Comparison of ENCODE assay signal across 8 cellular contexts in genomic region chr1:42957880-42958487, GRCh38. TPM values are rescaled to one million over a fixed set of nuclear protein-coding genes. Genes with fewer than 3 reads are reported as not detected.
DNase-seq lines count a peak whose midpoint lies in the region; ATAC-seq, FAIRE-seq and TF ChIP-seq lines count a peak whose summit lies in the region.

No MANE protein-coding gene starts in this region.

- H3K36me3 Mint-ChIP-seq in CD14-positive monocyte (peaks cover 4 to 9% of the 10 kb centered on the region in 2 donors), neural progenitor cell (peaks cover 27% of the 10 kb centered on the region)
- peaks cover 61% of the 10 kb centered on the region for H3K36me3 Mint-ChIP-seq in activated T-helper 17 cell treated with anti-CD3 and anti-CD28 coated beads, Interleukin-2, amount 50 U/mL, for 72 hours (ENCODE audit: low read depth)

- H3K27me3 Mint-ChIP-seq in CD14-positive monocyte (ENCODE audit: low read depth in 3 of 3) (peaks cover 55 to 63% (median 58%) of the 10 kb centered on the region in 3 donors), neural progenitor cell (ENCODE audit: insufficient read depth, low read depth) (peaks cover 15% of the 10 kb centered on the region)
- H3K27me3 Mint-ChIP-seq in activated T-helper 17 cell treated with anti-CD3 and anti-CD28 coated beads, Interleukin-2, amount 50 U/mL, for 72 hours: no peaks in the 10 kb centered on the region

- peaks cover 56% of the 10 kb centered on the region for H4K20me1 ChIP-seq in neural progenitor cell (ENCODE audit: low read depth)

- peaks cover 20% of the 10 kb centered on the region for H3F3A ChIP-seq in neural progenitor cell (ENCODE audit: low read depth)

- FAIRE-seq in GM19239 (lab: Jason Lieb, UNC): no peak

- H3K27ac Mint-ChIP-seq in CD14-positive monocyte: peak overlapping the region in 1 of 7 donors; percentile 13
- H3K27ac Mint-ChIP-seq in activated T-helper 17 cell treated with anti-CD3 and anti-CD28 coated beads, Interleukin-2, amount 50 U/mL, for 72 hours: peak overlapping the region; percentile 92
- no peak overlapping the region for H3K27ac Mint-ChIP-seq in neural progenitor cell

- H3K9me3 Mint-ChIP-seq in CD14-positive monocyte: peaks cover 0 to 4% (median 2%) of the 10 kb centered on the region in 7 donors
- H3K9me3 Mint-ChIP-seq in activated T-helper 17 cell treated with anti-CD3 and anti-CD28 coated beads, Interleukin-2, amount 50 U/mL, for 72 hours: no peaks in the 10 kb centered on the region
- H3K9me3 Mint-ChIP-seq in neural progenitor cell: no peaks in the 10 kb centered on the region

- H3K36me3 ChIP-seq in neural progenitor cell: peaks cover 3% of the 10 kb centered on the region

- peak overlapping the region; percentile 84 for H3K27ac ChIP-seq in neural progenitor cell
- H3K27ac ChIP-seq in temporal lobe (ENCODE audit: low read depth, low read length): peak overlapping the region; percentile 78

- H3K4me2 ChIP-seq in neural progenitor cell: peak overlapping the region; percentile 100

- peak overlapping the region; percentile 86 for H3K4me3 ChIP-seq in fibroblast of the aortic adventitia (ENCODE audit: low read depth, low read length)
- H3K4me3 ChIP-seq in neural progenitor cell: peak overlapping the region; percentile 100

- peaks cover 26% of the 10 kb centered on the region for H3K4me1 Mint-ChIP-seq in CD14-positive monocyte
- H3K4me1 Mint-ChIP-seq in activated T-helper 17 cell treated with anti-CD3 and anti-CD28 coated beads, Interleukin-2, amount 50 U/mL, for 72 hours: peaks cover 24% of the 10 kb centered on the region
- peaks cover 69% of the 10 kb centered on the region for H3K4me1 Mint-ChIP-seq in neural progenitor cell

- no peaks in the 10 kb centered on the region for H3K27me3 ChIP-seq in neural progenitor cell

- no peaks in the 10 kb centered on the region for H3K9me3 ChIP-seq in neural progenitor cell (ENCODE audit: low read depth)

- H3K9ac ChIP-seq in neural progenitor cell: peak overlapping the region; percentile 82

- no peak overlapping the region for H2AFZ ChIP-seq in neural progenitor cell (replicated peaks)

- H3K4me3 Mint-ChIP-seq in CD14-positive monocyte (peak overlapping the region; percentile 76), neural progenitor cell (peak overlapping the region; percentile 98)
- H3K4me3 Mint-ChIP-seq in activated T-helper 17 cell treated with anti-CD3 and anti-CD28 coated beads, Interleukin-2, amount 50 U/mL, for 72 hours: peak overlapping the region; percentile 91

- ATAC-seq in HG03354 (IDR thresholded peaks at IDR 0.05; ENCODE audit: poor library complexity, severe bottlenecking, unreplicated experiment): peak; percentile 60
- ATAC-seq in activated T-helper 17 cell treated with anti-CD3 and anti-CD28 coated beads, Interleukin-2, amount 50 U/mL, for 72 hours (replicated peaks): peak; percentile 56

- TF ChIP-seq CTCF in CD14-positive monocyte (IDR thresholded peaks at IDR 0.05) (no peak), fibroblast of the aortic adventitia (IDR thresholded peaks at IDR 0.05; ENCODE audit: insufficient read depth, low read length) (no peak), neural progenitor cell (IDR thresholded peaks at IDR 0.05) (peak; percentile 4)

- intact Hi-C loops in CD14-positive monocyte (cut with micrococcal nuclease): loop anchor here (2.0 to 5.0 kb wide), 2 partner anchors 13 to 36 kb away; no protein-coding TSS in a partner anchor

- DNase-seq in CD14-positive monocyte (ENCODE audit: low spot score): no peak
- peak; percentile 57 for DNase-seq in GM19239 (ENCODE audit: insufficient read length, low spot score)
- peak; percentile 79 for DNase-seq in OCI-M1 (lab: John Stamatoyannopoulos, UW)
- DNase-seq in fibroblast of the aortic adventitia (ENCODE audit: low read depth): peak; percentile 34
- DNase-seq in neural progenitor cell (ENCODE audit: low spot score): peak; percentile 84

- H3K4me1 ChIP-seq in neural progenitor cell: peaks cover 60% of the 10 kb centered on the region

- H3K79me2 ChIP-seq in neural progenitor cell (ENCODE audit: low read depth): peaks cover 80% of the 10 kb centered on the region

RNA-seq across cellular contexts. Expression of gene SLC2A1, which starts 0.7 kb away (rescaled TPM):
- polyA plus RNA-seq in CD14-positive monocyte: under 1 TPM; 0.56 to 0.71 TPM
- total RNA-seq in activated T-helper 17 cell treated with anti-CD3 and anti-CD28 coated beads, Interleukin-2, amount 50 U/mL, for 72 hours: 100 to 1,000 TPM; 217 to 280 TPM
- total RNA-seq in fibroblast of the aortic adventitia (ENCODE audit: low replicate concordance) (5.4 and 16.3 TPM in 2 replicates), neural progenitor cell (ENCODE audit: low replicate concordance) (303 and 720 TPM in 2 replicates), temporal lobe (44.0 TPM)
